9 cellular contexts compared by ENCODE assay signal in genomic region chr1:45552309-45552708, GRCh38. TPM values are rescaled to one million over a fixed set of nuclear protein-coding genes. Genes with fewer than 3 reads are reported as not detected.
DNase-seq lines count a peak whose midpoint lies in the region; ATAC-seq, FAIRE-seq and TF ChIP-seq lines count a peak whose summit lies in the region.
"Had no signal": no experiment of that assay in that cellular context is flagged by ENCODE, and none has a peak within 500 bp of the region (broad histone marks: within the 10 kb centered on the region; RNA-seq: fewer than 3 reads in every experiment).

No MANE protein-coding gene starts in this region.

- CTCF ChIA-PET in SK-N-SH (lab: Yijun Ruan, JAX) = interaction anchor here (1.3 to 3.6 kb wide), 4 partner anchors 17 to 40 kb away, joined by 3 to 20 read pairs (median 14); no protein-coding TSS in a partner anchor

- no peak for DNase-seq in SK-N-SH
- peak; percentile 57 for DNase-seq in NCI-H510A (lab: John Stamatoyannopoulos, UW)
- DNase-seq in UCSD-AML1 (lab: John Stamatoyannopoulos, UW; ENCODE audit: unreplicated experiment) = no peak
- no peak for DNase-seq in GM19239 (ENCODE audit: insufficient read length, low spot score)

- H3K9ac ChIP-seq in SK-N-SH (no peak overlapping the region), endocrine pancreas (ENCODE audit: control insufficient read depth, insufficient read depth, low read length) (no peak overlapping the region), skeletal muscle satellite cell (ENCODE audit: low read depth, low read length) (no peak overlapping the region)

- no peak overlapping the region for H2AFZ ChIP-seq in SK-N-SH (ENCODE audit: low read depth)

- H3K9me2 ChIP-seq in SK-N-SH = no peaks in the 10 kb centered on the region

- ATAC-seq in SK-N-SH treated with all-trans-retinoic acid at 6 μM for 48 hours (no peak), HG03460 (IDR thresholded peaks at IDR 0.05; ENCODE audit: unreplicated experiment) (no peak)

- no peak for TF ChIP-seq EP300 in SK-N-SH (IDR thresholded peaks at IDR 0.05; ENCODE audit: borderline replicate concordance in 1 of 2, low read depth in 1 of 2, low read length in 1 of 2)

- no peak for TF ChIP-seq RAD21 in SK-N-SH (IDR thresholded peaks at IDR 0.05; ENCODE audit: low read length)

- H3K9me3 ChIP-seq in SK-N-SH (no peaks in the 10 kb centered on the region), endocrine pancreas (ENCODE audit: control insufficient read depth, low read length) (no peaks in the 10 kb centered on the region), skeletal muscle satellite cell (replicated peaks; ENCODE audit: low read length) (no peaks in the 10 kb centered on the region)
- H3K9me3 ChIP-seq: neutrophil had no signal

- H3K4me1 ChIP-seq in SK-N-SH (ENCODE audit: control insufficient read depth in 1 of 2, insufficient read depth in 2 of 2, low read depth in 1 of 2, low read length in 1 of 2) (peaks cover 6 to 13% of the 10 kb centered on the region in 2 experiments; a peak in 2 of 4 replicates), endocrine pancreas (ENCODE audit: control insufficient read depth, insufficient read depth, low read length) (peaks cover 5% of the 10 kb centered on the region), skeletal muscle satellite cell (ENCODE audit: control insufficient read depth, insufficient read depth, low read length) (peaks cover 15% of the 10 kb centered on the region)

- WGBS in SK-N-SH (ENCODE audit: low lambda C conversion rate) = 90% methylated on average over 1 of the region's 1 CpG

- H3K27ac ChIP-seq in SK-N-SH (ENCODE audit: low read depth in 2 of 2, low read length in 1 of 2) = no peak overlapping the region

- H3K36me3 ChIP-seq in SK-N-SH (replicated peaks in 1 of 2; ENCODE audit: control insufficient read depth in 1 of 2, insufficient read depth in 2 of 2, low read length in 1 of 2) (peaks cover 0 to 11% of the 10 kb centered on the region in 2 experiments), endocrine pancreas (ENCODE audit: control insufficient read depth, insufficient read depth, low read length) (no peaks in the 10 kb centered on the region), skeletal muscle satellite cell (ENCODE audit: insufficient read depth, low read length) (peaks cover 6% of the 10 kb centered on the region)

- no peaks in the 10 kb centered on the region for H4K20me1 ChIP-seq in SK-N-SH (ENCODE audit: insufficient read depth)

- H3F3A ChIP-seq in SK-N-SH (replicated peaks; ENCODE audit: insufficient read depth) = no peaks in the 10 kb centered on the region

- peaks cover 41% of the 10 kb centered on the region for H3K79me2 ChIP-seq in SK-N-SH (ENCODE audit: insufficient read depth)

- H3K27me3 ChIP-seq in SK-N-SH (ENCODE audit: insufficient read depth) = no peaks in the 10 kb centered on the region
- H3K27me3 ChIP-seq in endocrine pancreas (ENCODE audit: control insufficient read depth, insufficient read depth, low read length) = no peaks in the 10 kb centered on the region
- H3K27me3 ChIP-seq in skeletal muscle satellite cell (ENCODE audit: control insufficient read depth, insufficient read depth, low read length) = no peaks in the 10 kb centered on the region

- H3K4me3 ChIP-seq in SK-N-SH (ENCODE audit: low read depth in 2 of 2, low read length in 1 of 2) (no peak overlapping the region), endocrine pancreas (ENCODE audit: control insufficient read depth, insufficient read depth, low read length) (peak overlapping the region; percentile 89), skeletal muscle satellite cell (ENCODE audit: low read length) (peak overlapping the region; percentile 92)

- H3K4me2 ChIP-seq in SK-N-SH (peak overlapping the region; percentile 76), skeletal muscle satellite cell (ENCODE audit: low read length) (peak overlapping the region; percentile 88)

- no peak for TF ChIP-seq CTCF in SK-N-SH (IDR thresholded peaks at IDR 0.05)

- FAIRE-seq in GM19239 (lab: Jason Lieb, UNC) = no peak

- POLR2A ChIA-PET in SK-N-SH (lab: Yijun Ruan, JAX) = interaction anchor here (2.4 kb wide), 1 partner anchor 31 kb away, joined by 47 read pairs; the partner anchor contains the start of gene PRDX1

TF ChIP-seq in SK-N-SH, 30 proteins besides CTCF, POLR2A, EP300 and RAD21 (continues in another document):
- no peak for TF ChIP-seq TCF12 (IDR thresholded peaks at IDR 0.05)
- TF ChIP-seq YY1 (IDR thresholded peaks at IDR 0.05; ENCODE audit: low read depth) = no peak
- TF ChIP-seq NFIC (IDR thresholded peaks at IDR 0.05; ENCODE audit: borderline replicate concordance) = no peak
- TF ChIP-seq CHD2 (IDR thresholded peaks at IDR 0.05; ENCODE audit: low read length, partially characterized antibody) = no peak
- TF ChIP-seq POLR2AphosphoS5 (IDR thresholded peaks at IDR 0.05; ENCODE audit: low read depth, low read length) = no peak
- no peak for TF ChIP-seq EZH2phosphoT487 (IDR thresholded peaks at IDR 0.05; ENCODE audit: borderline replicate concordance, low read depth)
- no peak for TF ChIP-seq TAF1 (IDR thresholded peaks at IDR 0.05; ENCODE audit: borderline replicate concordance, low read depth, low read length)
- no peak for TF ChIP-seq SMC3 (IDR thresholded peaks at IDR 0.05; ENCODE audit: low read depth, low read length)
- TF ChIP-seq USF1 (IDR thresholded peaks at IDR 0.05; ENCODE audit: borderline replicate concordance, low read depth) = no peak
- no peak for TF ChIP-seq FOXM1 (IDR thresholded peaks at IDR 0.05; ENCODE audit: low read depth)

TF ChIP-seq in SK-N-SH treated with all-trans-retinoic acid at 6 μM for 48 hours, 23 proteins besides CTCF, POLR2A, EP300 and RAD21 (continues in another document):
- TF ChIP-seq RARB (CRISPR knock-in tag; IDR thresholded peaks at IDR 0.05) (no peak), TSHZ2 (CRISPR knock-in tag; IDR thresholded peaks at IDR 0.05) (no peak), SNAI2 (CRISPR knock-in tag; IDR thresholded peaks at IDR 0.05) (no peak), POU6F1 (CRISPR knock-in tag; IDR thresholded peaks at IDR 0.05; ENCODE audit: borderline replicate concordance, low read depth) (no peak), GLIS3 (CRISPR knock-in tag; IDR thresholded peaks at IDR 0.05) (no peak), ESRRG (CRISPR knock-in tag; IDR thresholded peaks at IDR 0.05) (no peak), ARNTL (CRISPR knock-in tag; IDR thresholded peaks at IDR 0.05; ENCODE audit: borderline replicate concordance, low read depth) (no peak), OSR1 (CRISPR knock-in tag; IDR thresholded peaks at IDR 0.05) (no peak)

RNA-seq across cellular contexts. Expression of gene AKR1A1, which starts 1.7 kb away (rescaled TPM):
- 156 and 185 TPM in 2 replicates for polyA plus RNA-seq in SK-N-SH (2012; rRNA removed)
- 111 and 140 TPM in 2 replicates for polyA plus RNA-seq in SK-N-SH (2012; cell fraction: cytosol; rRNA removed)
- 215 and 220 TPM in 2 replicates for polyA plus RNA-seq in SK-N-SH (2012; cell fraction: nucleus; rRNA removed)
- 131 and 139 TPM in 2 replicates for total RNA-seq in skeletal muscle satellite cell (2012; rRNA removed)

RNA-seq across cellular contexts. Expression of gene PRDX1, which starts 30.6 kb away (rescaled TPM):
- polyA plus RNA-seq in SK-N-SH (2012; rRNA removed) = 467 and 551 TPM in 2 replicates
- polyA plus RNA-seq in SK-N-SH (2012; cell fraction: cytosol; rRNA removed) = 594 and 715 TPM in 2 replicates
- polyA plus RNA-seq in SK-N-SH (2012; cell fraction: nucleus; rRNA removed) = 153 and 277 TPM in 2 replicates
- 504 and 574 TPM in 2 replicates for total RNA-seq in skeletal muscle satellite cell (2012; rRNA removed)

RNA-seq across cellular contexts. Expression of gene NASP, which starts 31.5 kb away (rescaled TPM):
- 152 and 153 TPM in 2 replicates for polyA plus RNA-seq in SK-N-SH (2012; rRNA removed)
- polyA plus RNA-seq in SK-N-SH (2012; cell fraction: cytosol; rRNA removed) = 147 and 148 TPM in 2 replicates
- 145 and 158 TPM in 2 replicates for polyA plus RNA-seq in SK-N-SH (2012; cell fraction: nucleus; rRNA removed)
- total RNA-seq in skeletal muscle satellite cell (2012; rRNA removed) = 36.8 and 40.4 TPM in 2 replicates

RNA-seq across cellular contexts. Expression of gene MMACHC, which starts 52.2 kb away (rescaled TPM):
- polyA plus RNA-seq in SK-N-SH (2012; rRNA removed) = 4.0 and 4.3 TPM in 2 replicates
- 1.8 and 2.5 TPM in 2 replicates for polyA plus RNA-seq in SK-N-SH (2012; cell fraction: cytosol; rRNA removed)
- polyA plus RNA-seq in SK-N-SH (2012; cell fraction: nucleus; rRNA removed) = 2.7 and 3.2 TPM in 2 replicates
- 4.8 and 6.1 TPM in 2 replicates for total RNA-seq in skeletal muscle satellite cell (2012; rRNA removed)

RNA-seq across cellular contexts. Expression of gene CCDC163, which starts 52.4 kb away (rescaled TPM):
- polyA plus RNA-seq in SK-N-SH (2012; rRNA removed) = 1.1 and 1.6 TPM in 2 replicates
- 0.93 and 1.1 TPM in 2 replicates for polyA plus RNA-seq in SK-N-SH (2012; cell fraction: cytosol; rRNA removed)
- polyA plus RNA-seq in SK-N-SH (2012; cell fraction: nucleus; rRNA removed) = 0.58 and 0.98 TPM in 2 replicates
- 1.5 and 1.7 TPM in 2 replicates for total RNA-seq in skeletal muscle satellite cell (2012; rRNA removed)

Comparison
In these comparisons a context has a peak if more than half of its experiments do, and no peak if none do; other contexts are left out.
1. H3K4me3 ChIP-seq: peak in endocrine pancreas (single experiment) and skeletal muscle satellite cell (single experiment); none in SK-N-SH (0 of 2).